In the genomic region with DNA sequence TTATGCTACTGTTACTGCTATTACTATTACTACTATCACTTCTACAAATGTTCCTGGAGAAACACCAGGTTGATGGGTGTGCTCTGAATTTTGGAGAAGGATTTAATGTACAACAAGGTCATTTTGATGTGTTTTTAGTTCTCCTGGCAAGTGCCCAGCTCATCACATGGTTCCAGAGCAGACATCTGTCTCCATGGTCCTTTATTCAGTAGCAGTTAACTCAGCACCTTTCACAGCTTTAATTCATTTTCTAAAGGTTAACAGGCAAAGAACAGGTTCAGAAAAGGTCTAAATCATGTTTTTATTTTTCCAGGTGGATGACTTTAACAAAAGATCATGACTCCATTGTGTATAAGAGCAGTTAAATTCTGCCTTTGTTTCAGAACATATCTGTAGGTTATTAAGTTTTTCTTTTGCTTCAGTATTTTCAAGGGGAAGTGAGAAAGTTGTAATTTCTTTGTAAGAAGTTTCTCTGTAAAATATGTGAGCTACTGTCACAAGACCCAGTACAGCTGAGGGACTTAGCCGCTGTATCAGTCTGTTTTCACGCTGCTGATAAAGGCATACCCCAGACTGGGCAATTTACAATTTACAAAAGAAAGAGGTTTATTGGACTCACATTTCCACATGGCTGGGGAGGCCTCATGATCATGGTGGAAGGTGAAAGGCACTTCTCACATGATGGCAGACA, we compare ENCODE assay signal across 1 cellular context.
TF ChIP-seq lines count a peak whose summit lies in the region.

No MANE protein-coding gene starts in this region.

TF ChIP-seq in GM12878, 131 proteins besides CTCF, POLR2A, EP300 and RAD21 (continued from another document):
- TF ChIP-seq, protein P1, sequence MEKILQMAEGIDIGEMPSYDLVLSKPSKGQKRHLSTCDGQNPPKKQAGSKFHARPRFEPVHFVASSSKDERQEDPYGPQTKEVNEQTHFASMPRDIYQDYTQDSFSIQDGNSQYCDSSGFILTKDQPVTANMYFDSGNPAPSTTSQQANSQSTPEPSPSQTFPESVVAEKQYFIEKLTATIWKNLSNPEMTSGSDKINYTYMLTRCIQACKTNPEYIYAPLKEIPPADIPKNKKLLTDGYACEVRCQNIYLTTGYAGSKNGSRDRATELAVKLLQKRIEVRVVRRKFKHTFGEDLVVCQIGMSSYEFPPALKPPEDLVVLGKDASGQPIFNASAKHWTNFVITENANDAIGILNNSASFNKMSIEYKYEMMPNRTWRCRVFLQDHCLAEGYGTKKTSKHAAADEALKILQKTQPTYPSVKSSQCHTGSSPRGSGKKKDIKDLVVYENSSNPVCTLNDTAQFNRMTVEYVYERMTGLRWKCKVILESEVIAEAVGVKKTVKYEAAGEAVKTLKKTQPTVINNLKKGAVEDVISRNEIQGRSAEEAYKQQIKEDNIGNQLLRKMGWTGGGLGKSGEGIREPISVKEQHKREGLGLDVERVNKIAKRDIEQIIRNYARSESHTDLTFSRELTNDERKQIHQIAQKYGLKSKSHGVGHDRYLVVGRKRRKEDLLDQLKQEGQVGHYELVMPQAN (conservative IDR thresholded peaks at IDR 0.05): no peak
- TF ChIP-seq ZNF217 (IDR thresholded peaks at IDR 0.05) (no peak), MEF2B (IDR thresholded peaks at IDR 0.05; ENCODE audit: partially characterized antibody, poor library complexity, severe bottlenecking) (no peak), CBX5 (IDR thresholded peaks at IDR 0.05; ENCODE audit: low read depth) (no peak), RBBP5 (conservative IDR thresholded peaks at IDR 0.05) (no peak), KAT2A (conservative IDR thresholded peaks at IDR 0.05; ENCODE audit: control insufficient read depth, low read depth, low read length) (no peak), TCF3 (IDR thresholded peaks at IDR 0.05; ENCODE audit: borderline replicate concordance, insufficient read depth, low read depth, low read length) (no peak), BRCA1 (IDR thresholded peaks at IDR 0.05; ENCODE audit: low read depth, low read length) (no peak), IRF4 (IDR thresholded peaks at IDR 0.05; ENCODE audit: low read depth, low read length) (no peak), ASH2L (IDR thresholded peaks at IDR 0.05; ENCODE audit: borderline replicate concordance, low read depth) (no peak), JUNB (IDR thresholded peaks at IDR 0.05) (no peak), CREM (IDR thresholded peaks at IDR 0.05; ENCODE audit: low read depth) (no peak), GATAD2B (conservative IDR thresholded peaks at IDR 0.05; ENCODE audit: low read depth) (no peak), FOXK2 (IDR thresholded peaks at IDR 0.05) (no peak), NFIC (IDR thresholded peaks at IDR 0.05; ENCODE audit: low read depth, low read length) (no peak)
- TF ChIP-seq, protein P2, sequence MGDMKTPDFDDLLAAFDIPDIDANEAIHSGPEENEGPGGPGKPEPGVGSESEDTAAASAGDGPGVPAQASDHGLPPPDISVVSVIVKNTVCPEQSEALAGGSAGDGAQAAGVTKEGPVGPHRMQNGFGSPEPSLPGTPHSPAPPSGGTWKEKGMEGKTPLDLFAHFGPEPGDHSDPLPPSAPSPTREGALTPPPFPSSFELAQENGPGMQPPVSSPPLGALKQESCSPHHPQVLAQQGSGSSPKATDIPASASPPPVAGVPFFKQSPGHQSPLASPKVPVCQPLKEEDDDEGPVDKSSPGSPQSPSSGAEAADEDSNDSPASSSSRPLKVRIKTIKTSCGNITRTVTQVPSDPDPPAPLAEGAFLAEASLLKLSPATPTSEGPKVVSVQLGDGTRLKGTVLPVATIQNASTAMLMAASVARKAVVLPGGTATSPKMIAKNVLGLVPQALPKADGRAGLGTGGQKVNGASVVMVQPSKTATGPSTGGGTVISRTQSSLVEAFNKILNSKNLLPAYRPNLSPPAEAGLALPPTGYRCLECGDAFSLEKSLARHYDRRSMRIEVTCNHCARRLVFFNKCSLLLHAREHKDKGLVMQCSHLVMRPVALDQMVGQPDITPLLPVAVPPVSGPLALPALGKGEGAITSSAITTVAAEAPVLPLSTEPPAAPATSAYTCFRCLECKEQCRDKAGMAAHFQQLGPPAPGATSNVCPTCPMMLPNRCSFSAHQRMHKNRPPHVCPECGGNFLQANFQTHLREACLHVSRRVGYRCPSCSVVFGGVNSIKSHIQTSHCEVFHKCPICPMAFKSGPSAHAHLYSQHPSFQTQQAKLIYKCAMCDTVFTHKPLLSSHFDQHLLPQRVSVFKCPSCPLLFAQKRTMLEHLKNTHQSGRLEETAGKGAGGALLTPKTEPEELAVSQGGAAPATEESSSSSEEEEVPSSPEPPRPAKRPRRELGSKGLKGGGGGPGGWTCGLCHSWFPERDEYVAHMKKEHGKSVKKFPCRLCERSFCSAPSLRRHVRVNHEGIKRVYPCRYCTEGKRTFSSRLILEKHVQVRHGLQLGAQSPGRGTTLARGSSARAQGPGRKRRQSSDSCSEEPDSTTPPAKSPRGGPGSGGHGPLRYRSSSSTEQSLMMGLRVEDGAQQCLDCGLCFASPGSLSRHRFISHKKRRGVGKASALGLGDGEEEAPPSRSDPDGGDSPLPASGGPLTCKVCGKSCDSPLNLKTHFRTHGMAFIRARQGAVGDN (IDR thresholded peaks at IDR 0.05): peak; percentile 47; the same call in 1 of the 2 replicates
- TF ChIP-seq, protein P3, sequence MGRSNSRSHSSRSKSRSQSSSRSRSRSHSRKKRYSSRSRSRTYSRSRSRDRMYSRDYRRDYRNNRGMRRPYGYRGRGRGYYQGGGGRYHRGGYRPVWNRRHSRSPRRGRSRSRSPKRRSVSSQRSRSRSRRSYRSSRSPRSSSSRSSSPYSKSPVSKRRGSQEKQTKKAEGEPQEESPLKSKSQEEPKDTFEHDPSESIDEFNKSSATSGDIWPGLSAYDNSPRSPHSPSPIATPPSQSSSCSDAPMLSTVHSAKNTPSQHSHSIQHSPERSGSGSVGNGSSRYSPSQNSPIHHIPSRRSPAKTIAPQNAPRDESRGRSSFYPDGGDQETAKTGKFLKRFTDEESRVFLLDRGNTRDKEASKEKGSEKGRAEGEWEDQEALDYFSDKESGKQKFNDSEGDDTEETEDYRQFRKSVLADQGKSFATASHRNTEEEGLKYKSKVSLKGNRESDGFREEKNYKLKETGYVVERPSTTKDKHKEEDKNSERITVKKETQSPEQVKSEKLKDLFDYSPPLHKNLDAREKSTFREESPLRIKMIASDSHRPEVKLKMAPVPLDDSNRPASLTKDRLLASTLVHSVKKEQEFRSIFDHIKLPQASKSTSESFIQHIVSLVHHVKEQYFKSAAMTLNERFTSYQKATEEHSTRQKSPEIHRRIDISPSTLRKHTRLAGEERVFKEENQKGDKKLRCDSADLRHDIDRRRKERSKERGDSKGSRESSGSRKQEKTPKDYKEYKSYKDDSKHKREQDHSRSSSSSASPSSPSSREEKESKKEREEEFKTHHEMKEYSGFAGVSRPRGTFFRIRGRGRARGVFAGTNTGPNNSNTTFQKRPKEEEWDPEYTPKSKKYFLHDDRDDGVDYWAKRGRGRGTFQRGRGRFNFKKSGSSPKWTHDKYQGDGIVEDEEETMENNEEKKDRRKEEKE (IDR thresholded peaks at IDR 0.05): no peak
- TF ChIP-seq, protein P4, sequence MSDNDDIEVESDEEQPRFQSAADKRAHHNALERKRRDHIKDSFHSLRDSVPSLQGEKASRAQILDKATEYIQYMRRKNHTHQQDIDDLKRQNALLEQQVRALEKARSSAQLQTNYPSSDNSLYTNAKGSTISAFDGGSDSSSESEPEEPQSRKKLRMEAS (IDR thresholded peaks at IDR 0.05; ENCODE audit: low read depth, low read length): no peak
- TF ChIP-seq, protein P5, sequence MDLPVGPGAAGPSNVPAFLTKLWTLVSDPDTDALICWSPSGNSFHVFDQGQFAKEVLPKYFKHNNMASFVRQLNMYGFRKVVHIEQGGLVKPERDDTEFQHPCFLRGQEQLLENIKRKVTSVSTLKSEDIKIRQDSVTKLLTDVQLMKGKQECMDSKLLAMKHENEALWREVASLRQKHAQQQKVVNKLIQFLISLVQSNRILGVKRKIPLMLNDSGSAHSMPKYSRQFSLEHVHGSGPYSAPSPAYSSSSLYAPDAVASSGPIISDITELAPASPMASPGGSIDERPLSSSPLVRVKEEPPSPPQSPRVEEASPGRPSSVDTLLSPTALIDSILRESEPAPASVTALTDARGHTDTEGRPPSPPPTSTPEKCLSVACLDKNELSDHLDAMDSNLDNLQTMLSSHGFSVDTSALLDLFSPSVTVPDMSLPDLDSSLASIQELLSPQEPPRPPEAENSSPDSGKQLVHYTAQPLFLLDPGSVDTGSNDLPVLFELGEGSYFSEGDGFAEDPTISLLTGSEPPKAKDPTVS (IDR thresholded peaks at IDR 0.05; ENCODE audit: low read depth, low read length): no peak
